In genomic region chr6:145076110-145076841, GRCh38 we compare ENCODE assay signal across 23 cellular contexts.
"Had no signal": no experiment of that assay in that cellular context is flagged by ENCODE, and none has a peak within 500 bp of the region (broad histone marks: within the 10 kb centered on the region; RNA-seq: fewer than 3 reads in every experiment).

No MANE protein-coding gene starts in this region.

- H3K27me3 ChIP-seq: dorsolateral prefrontal cortex, spleen, suprapubic skin, transverse colon, upper lobe of right lung, uterus had no signal

- H3K4me1 Mint-ChIP-seq: nephron progenitor cell; stimulated activated memory B cell treated with anti-CD40 and anti-IgM and Interleukin-4, amounts not matched to agents 10 μg/mL and 1 μg/mL and 100 μg/mL, for 72 hours; stimulated activated naive CD8-positive, alpha-beta T cell treated with anti-CD3 and anti-CD28 coated beads, Interleukin-15, amount 100 ng/mL, for 72 hours had no signal

- H3K36me3 Mint-ChIP-seq: naive thymus-derived CD8-positive, alpha-beta T cell; stimulated activated memory B cell treated with anti-CD40 and anti-IgM and Interleukin-4, amounts not matched to agents 10 μg/mL and 1 μg/mL and 100 μg/mL, for 72 hours had no signal

- H3K27ac Mint-ChIP-seq: naive thymus-derived CD8-positive, alpha-beta T cell; stimulated activated memory B cell treated with anti-CD40 and anti-IgM and Interleukin-4, amounts not matched to agents 10 μg/mL and 1 μg/mL and 100 μg/mL, for 72 hours had no signal

- H3K79me2 ChIP-seq: parathyroid adenoma had no signal

- H3K27ac ChIP-seq: dorsolateral prefrontal cortex, left ventricle myocardium inferior, lower lobe of right lung, parathyroid adenoma, prostate gland, skin epidermis, spleen, suprapubic skin, transverse colon, upper lobe of right lung, uterus had no signal

- H3K9ac ChIP-seq: parathyroid adenoma had no signal

- H2AFZ ChIP-seq: parathyroid adenoma had no signal

- FAIRE-seq: colon, frontal cortex, keratinocyte had no signal

- H3K9me3 Mint-ChIP-seq: stimulated activated naive CD8-positive, alpha-beta T cell treated with anti-CD3 and anti-CD28 coated beads, Interleukin-15, amount 100 ng/mL, for 72 hours had no signal

- H3K27me3 Mint-ChIP-seq: stimulated activated memory B cell treated with anti-CD40 and anti-IgM and Interleukin-4, amounts not matched to agents 10 μg/mL and 1 μg/mL and 100 μg/mL, for 72 hours had no signal

- H3K4me3 Mint-ChIP-seq: naive thymus-derived CD8-positive, alpha-beta T cell; nephron progenitor cell; stimulated activated memory B cell treated with anti-CD40 and anti-IgM and Interleukin-4, amounts not matched to agents 10 μg/mL and 1 μg/mL and 100 μg/mL, for 72 hours; stimulated activated naive CD8-positive, alpha-beta T cell treated with anti-CD3 and anti-CD28 coated beads, Interleukin-15, amount 100 ng/mL, for 72 hours had no signal

- H3K9me3 ChIP-seq: lower lobe of right lung, prostate gland, transverse colon, upper lobe of right lung, uterus had no signal

- DNase-seq: dorsolateral prefrontal cortex; effector CD4-positive, alpha-beta T cell; left cardiac atrium; left ventricle myocardium inferior; lower lobe of right lung; naive thymus-derived CD8-positive, alpha-beta T cell; nephron progenitor cell; occipital lobe; right cardiac atrium; spleen; stimulated activated CD4-positive, alpha-beta T cell treated with anti-CD3 and anti-CD28 coated beads, Interleukin-4, amount 100 ng/mL, for 4 hours; stimulated activated naive CD8-positive, alpha-beta T cell treated with anti-CD3 and anti-CD28 coated beads, Interleukin-15, amount 100 ng/mL, for 72 hours; transverse colon; upper lobe of right lung; uterus had no signal

- H3K4me1 ChIP-seq: left ventricle myocardium inferior, lower lobe of right lung, parathyroid adenoma, prostate gland, spleen, suprapubic skin, transverse colon, upper lobe of right lung, uterus had no signal

- H3K4me3 ChIP-seq: dorsolateral prefrontal cortex, left ventricle myocardium inferior, lower lobe of right lung, prostate gland, skin epidermis, spleen, suprapubic skin, transverse colon, upper lobe of right lung, uterus had no signal

- H3K36me3 ChIP-seq: left ventricle myocardium inferior, lower lobe of right lung, prostate gland, spleen, suprapubic skin, transverse colon, upper lobe of right lung, uterus had no signal
